1 cellular context compared by ENCODE assay signal in the genomic region with DNA sequence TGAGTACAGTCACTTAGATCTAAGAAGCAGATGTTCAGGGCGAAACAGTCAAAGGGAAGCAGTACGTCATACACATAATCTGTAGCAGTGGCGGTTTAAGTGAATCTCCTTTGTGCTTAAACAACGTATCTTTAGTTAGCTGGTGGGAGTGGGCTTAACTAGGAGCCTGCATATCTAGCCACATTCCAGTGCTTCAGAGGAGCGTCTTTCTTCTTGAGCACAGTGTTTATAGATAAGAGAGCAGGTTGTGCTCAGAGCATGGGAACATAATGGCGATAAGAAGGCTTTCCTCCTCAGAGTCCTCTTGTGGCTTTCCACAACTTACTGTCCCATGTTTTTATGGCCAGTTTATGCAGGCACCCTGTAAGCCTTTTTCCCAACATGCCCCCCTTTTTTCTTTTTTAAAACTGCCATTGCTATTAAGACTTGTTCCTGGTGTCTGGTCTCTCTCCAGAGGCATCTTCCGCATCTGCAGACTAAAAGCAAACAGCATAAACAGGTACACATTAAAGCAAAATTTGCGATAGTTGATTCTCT.
TF ChIP-seq lines count a peak whose summit lies in the region.

No MANE protein-coding gene starts in this region.

TF ChIP-seq in K562, 482 proteins besides CTCF, POLR2A, EP300 and RAD21 (continued from another document and continues in another):
- TF ChIP-seq, protein P1, sequence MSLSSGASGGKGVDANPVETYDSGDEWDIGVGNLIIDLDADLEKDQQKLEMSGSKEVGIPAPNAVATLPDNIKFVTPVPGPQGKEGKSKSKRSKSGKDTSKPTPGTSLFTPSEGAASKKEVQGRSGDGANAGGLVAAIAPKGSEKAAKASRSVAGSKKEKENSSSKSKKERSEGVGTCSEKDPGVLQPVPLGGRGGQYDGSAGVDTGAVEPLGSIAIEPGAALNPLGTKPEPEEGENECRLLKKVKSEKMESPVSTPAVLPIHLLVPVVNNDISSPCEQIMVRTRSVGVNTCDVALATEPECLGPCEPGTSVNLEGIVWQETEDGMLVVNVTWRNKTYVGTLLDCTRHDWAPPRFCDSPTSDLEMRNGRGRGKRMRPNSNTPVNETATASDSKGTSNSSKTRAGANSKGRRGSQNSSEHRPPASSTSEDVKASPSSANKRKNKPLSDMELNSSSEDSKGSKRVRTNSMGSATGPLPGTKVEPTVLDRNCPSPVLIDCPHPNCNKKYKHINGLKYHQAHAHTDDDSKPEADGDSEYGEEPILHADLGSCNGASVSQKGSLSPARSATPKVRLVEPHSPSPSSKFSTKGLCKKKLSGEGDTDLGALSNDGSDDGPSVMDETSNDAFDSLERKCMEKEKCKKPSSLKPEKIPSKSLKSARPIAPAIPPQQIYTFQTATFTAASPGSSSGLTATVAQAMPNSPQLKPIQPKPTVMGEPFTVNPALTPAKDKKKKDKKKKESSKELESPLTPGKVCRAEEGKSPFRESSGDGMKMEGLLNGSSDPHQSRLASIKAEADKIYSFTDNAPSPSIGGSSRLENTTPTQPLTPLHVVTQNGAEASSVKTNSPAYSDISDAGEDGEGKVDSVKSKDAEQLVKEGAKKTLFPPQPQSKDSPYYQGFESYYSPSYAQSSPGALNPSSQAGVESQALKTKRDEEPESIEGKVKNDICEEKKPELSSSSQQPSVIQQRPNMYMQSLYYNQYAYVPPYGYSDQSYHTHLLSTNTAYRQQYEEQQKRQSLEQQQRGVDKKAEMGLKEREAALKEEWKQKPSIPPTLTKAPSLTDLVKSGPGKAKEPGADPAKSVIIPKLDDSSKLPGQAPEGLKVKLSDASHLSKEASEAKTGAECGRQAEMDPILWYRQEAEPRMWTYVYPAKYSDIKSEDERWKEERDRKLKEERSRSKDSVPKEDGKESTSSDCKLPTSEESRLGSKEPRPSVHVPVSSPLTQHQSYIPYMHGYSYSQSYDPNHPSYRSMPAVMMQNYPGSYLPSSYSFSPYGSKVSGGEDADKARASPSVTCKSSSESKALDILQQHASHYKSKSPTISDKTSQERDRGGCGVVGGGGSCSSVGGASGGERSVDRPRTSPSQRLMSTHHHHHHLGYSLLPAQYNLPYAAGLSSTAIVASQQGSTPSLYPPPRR (CRISPR knock-in tag; IDR thresholded peaks at IDR 0.05; ENCODE audit: borderline replicate concordance): 0 out of 2 replicates have a peak, but pooled peaks have one; percentile 41
- no peak for TF ChIP-seq PTRF (tag; IDR thresholded peaks at IDR 0.05)
- no peak for TF ChIP-seq EZH2 (IDR thresholded peaks at IDR 0.05; ENCODE audit: borderline replicate concordance, low read depth, low read length)
- TF ChIP-seq LCOR (CRISPR knock-in tag; IDR thresholded peaks at IDR 0.05): no peak; the same call in 1 of the 2 replicates
- no peak for TF ChIP-seq EGR1 (conservative IDR thresholded peaks at IDR 0.05)
- no peak for TF ChIP-seq ZNF589 (CRISPR knock-in tag; IDR thresholded peaks at IDR 0.05; ENCODE audit: low read depth)
- no peak for TF ChIP-seq NR0B1 (IDR thresholded peaks at IDR 0.05; ENCODE audit: partially characterized antibody)
- TF ChIP-seq SAFB (IDR thresholded peaks at IDR 0.05; ENCODE audit: borderline replicate concordance, low read depth, low read length): no peak
- TF ChIP-seq MECOM (CRISPR knock-in tag; IDR thresholded peaks at IDR 0.05): no peak
- TF ChIP-seq ZNF780A (CRISPR knock-in tag; IDR thresholded peaks at IDR 0.05): no peak
- peak; percentile 61 for TF ChIP-seq BRD9 (IDR thresholded peaks at IDR 0.05; ENCODE audit: low read depth, partially characterized antibody)
- TF ChIP-seq DLX4 (CRISPR knock-in tag; IDR thresholded peaks at IDR 0.05): no peak
- TF ChIP-seq, protein P2, sequence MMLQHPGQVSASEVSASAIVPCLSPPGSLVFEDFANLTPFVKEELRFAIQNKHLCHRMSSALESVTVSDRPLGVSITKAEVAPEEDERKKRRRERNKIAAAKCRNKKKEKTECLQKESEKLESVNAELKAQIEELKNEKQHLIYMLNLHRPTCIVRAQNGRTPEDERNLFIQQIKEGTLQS (IDR thresholded peaks at IDR 0.05): peak; percentile 20; the same call in 1 of the 2 replicates
- TF ChIP-seq, protein P2 (CRISPR knock-in tag; conservative IDR thresholded peaks at IDR 0.05): no peak
- TF ChIP-seq CXXC5 (CRISPR knock-in tag; IDR thresholded peaks at IDR 0.05): peak; percentile 92
- TF ChIP-seq FOXJ2 (tag; IDR thresholded peaks at IDR 0.05): no peak
- TF ChIP-seq KAT8 (IDR thresholded peaks at IDR 0.05; ENCODE audit: low read depth): no peak
- TF ChIP-seq ZNF354B (CRISPR knock-in tag; IDR thresholded peaks at IDR 0.05): no peak
- TF ChIP-seq, protein P3, sequence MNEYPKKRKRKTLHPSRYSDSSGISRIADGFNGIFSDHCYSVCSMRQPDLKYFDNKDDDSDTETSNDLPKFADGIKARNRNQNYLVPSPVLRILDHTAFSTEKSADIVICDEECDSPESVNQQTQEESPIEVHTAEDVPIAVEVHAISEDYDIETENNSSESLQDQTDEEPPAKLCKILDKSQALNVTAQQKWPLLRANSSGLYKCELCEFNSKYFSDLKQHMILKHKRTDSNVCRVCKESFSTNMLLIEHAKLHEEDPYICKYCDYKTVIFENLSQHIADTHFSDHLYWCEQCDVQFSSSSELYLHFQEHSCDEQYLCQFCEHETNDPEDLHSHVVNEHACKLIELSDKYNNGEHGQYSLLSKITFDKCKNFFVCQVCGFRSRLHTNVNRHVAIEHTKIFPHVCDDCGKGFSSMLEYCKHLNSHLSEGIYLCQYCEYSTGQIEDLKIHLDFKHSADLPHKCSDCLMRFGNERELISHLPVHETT (CRISPR knock-in tag; conservative IDR thresholded peaks at IDR 0.05 in 1 of 2, IDR thresholded peaks at IDR 0.05 in 1 of 2): no peak; a peak in 1 of 4 replicates
- TF ChIP-seq, protein P4, sequence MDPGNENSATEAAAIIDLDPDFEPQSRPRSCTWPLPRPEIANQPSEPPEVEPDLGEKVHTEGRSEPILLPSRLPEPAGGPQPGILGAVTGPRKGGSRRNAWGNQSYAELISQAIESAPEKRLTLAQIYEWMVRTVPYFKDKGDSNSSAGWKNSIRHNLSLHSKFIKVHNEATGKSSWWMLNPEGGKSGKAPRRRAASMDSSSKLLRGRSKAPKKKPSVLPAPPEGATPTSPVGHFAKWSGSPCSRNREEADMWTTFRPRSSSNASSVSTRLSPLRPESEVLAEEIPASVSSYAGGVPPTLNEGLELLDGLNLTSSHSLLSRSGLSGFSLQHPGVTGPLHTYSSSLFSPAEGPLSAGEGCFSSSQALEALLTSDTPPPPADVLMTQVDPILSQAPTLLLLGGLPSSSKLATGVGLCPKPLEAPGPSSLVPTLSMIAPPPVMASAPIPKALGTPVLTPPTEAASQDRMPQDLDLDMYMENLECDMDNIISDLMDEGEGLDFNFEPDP (CRISPR knock-in tag; IDR thresholded peaks at IDR 0.05): no peak
- no peak for TF ChIP-seq ZNF444 (CRISPR knock-in tag; IDR thresholded peaks at IDR 0.05)
- TF ChIP-seq ZFPM2 (CRISPR knock-in tag; IDR thresholded peaks at IDR 0.05): no peak
- peak; percentile 76 for TF ChIP-seq CREM (IDR thresholded peaks at IDR 0.05; ENCODE audit: low read depth)
- TF ChIP-seq RBM25 (IDR thresholded peaks at IDR 0.05; ENCODE audit: low read depth, low read length, severe bottlenecking): peak; percentile 32
- peak; percentile 83 for TF ChIP-seq DPF2 (IDR thresholded peaks at IDR 0.05)
- TF ChIP-seq TSC22D4 (tag; IDR thresholded peaks at IDR 0.05): no peak
- TF ChIP-seq SMARCA4 (IDR thresholded peaks at IDR 0.05): peak; percentile 69; the same call in 1 of the 2 replicates
- TF ChIP-seq FOXA3 (CRISPR knock-in tag; conservative IDR thresholded peaks at IDR 0.05 in 1 of 2, IDR thresholded peaks at IDR 0.05 in 1 of 2): 0 out of 4 replicates have a peak, but pooled peaks of 1 of the 2 experiments have one; percentile 36
- no peak for TF ChIP-seq RB1 (IDR thresholded peaks at IDR 0.05; ENCODE audit: low read depth)
- TF ChIP-seq, protein P5, sequence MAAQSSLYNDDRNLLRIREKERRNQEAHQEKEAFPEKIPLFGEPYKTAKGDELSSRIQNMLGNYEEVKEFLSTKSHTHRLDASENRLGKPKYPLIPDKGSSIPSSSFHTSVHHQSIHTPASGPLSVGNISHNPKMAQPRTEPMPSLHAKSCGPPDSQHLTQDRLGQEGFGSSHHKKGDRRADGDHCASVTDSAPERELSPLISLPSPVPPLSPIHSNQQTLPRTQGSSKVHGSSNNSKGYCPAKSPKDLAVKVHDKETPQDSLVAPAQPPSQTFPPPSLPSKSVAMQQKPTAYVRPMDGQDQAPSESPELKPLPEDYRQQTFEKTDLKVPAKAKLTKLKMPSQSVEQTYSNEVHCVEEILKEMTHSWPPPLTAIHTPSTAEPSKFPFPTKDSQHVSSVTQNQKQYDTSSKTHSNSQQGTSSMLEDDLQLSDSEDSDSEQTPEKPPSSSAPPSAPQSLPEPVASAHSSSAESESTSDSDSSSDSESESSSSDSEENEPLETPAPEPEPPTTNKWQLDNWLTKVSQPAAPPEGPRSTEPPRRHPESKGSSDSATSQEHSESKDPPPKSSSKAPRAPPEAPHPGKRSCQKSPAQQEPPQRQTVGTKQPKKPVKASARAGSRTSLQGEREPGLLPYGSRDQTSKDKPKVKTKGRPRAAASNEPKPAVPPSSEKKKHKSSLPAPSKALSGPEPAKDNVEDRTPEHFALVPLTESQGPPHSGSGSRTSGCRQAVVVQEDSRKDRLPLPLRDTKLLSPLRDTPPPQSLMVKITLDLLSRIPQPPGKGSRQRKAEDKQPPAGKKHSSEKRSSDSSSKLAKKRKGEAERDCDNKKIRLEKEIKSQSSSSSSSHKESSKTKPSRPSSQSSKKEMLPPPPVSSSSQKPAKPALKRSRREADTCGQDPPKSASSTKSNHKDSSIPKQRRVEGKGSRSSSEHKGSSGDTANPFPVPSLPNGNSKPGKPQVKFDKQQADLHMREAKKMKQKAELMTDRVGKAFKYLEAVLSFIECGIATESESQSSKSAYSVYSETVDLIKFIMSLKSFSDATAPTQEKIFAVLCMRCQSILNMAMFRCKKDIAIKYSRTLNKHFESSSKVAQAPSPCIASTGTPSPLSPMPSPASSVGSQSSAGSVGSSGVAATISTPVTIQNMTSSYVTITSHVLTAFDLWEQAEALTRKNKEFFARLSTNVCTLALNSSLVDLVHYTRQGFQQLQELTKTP (IDR thresholded peaks at IDR 0.05; ENCODE audit: low read depth in 1 of 2, partially characterized antibody in 2 of 2): peak in 1 of 2 experiments; percentile 74
- TF ChIP-seq SOX6 (IDR thresholded peaks at IDR 0.05): peak; percentile 92
- TF ChIP-seq, protein P6, sequence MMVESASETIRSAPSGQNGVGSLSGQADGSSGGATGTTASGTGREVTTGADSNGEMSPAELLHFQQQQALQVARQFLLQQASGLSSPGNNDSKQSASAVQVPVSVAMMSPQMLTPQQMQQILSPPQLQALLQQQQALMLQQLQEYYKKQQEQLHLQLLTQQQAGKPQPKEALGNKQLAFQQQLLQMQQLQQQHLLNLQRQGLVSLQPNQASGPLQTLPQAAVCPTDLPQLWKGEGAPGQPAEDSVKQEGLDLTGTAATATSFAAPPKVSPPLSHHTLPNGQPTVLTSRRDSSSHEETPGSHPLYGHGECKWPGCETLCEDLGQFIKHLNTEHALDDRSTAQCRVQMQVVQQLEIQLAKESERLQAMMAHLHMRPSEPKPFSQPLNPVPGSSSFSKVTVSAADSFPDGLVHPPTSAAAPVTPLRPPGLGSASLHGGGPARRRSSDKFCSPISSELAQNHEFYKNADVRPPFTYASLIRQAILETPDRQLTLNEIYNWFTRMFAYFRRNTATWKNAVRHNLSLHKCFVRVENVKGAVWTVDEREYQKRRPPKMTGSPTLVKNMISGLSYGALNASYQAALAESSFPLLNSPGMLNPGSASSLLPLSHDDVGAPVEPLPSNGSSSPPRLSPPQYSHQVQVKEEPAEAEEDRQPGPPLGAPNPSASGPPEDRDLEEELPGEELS (CRISPR knock-in tag; IDR thresholded peaks at IDR 0.05; ENCODE audit: borderline replicate concordance): no peak
- TF ChIP-seq ZNF140 (CRISPR knock-in tag; IDR thresholded peaks at IDR 0.05): no peak
- no peak for TF ChIP-seq ETV1 (tag; conservative IDR thresholded peaks at IDR 0.05; ENCODE audit: low read depth)
- TF ChIP-seq KAT7 (CRISPR knock-in tag; IDR thresholded peaks at IDR 0.05; ENCODE audit: borderline replicate concordance): no peak
- TF ChIP-seq PRPF4 (IDR thresholded peaks at IDR 0.05; ENCODE audit: insufficient read depth, low read depth, low read length, poor library complexity, severe bottlenecking): no peak
- no peak for TF ChIP-seq BACH1 (tag; IDR thresholded peaks at IDR 0.05)
